In the genomic region with DNA sequence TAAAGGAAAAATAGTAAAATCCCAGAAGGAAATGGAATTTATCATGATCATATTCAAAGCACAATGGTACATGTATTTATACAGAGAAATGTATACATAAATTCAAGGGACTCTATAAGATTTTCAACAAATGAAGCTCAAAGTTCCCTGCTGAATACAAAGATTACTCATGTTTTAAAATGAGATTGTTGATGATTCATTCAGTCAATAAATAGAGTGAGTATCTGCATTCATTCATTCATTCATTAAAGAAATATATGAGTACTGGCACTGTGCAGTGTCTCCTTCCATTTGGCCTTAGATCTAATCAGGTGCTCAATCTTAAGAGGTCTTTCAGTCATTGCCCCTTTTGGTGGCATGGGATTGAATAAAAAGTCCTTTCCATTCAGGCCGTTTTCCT, we compare ENCODE assay signal across 31 cellular contexts.
"Had no signal": no experiment of that assay in that cellular context is flagged by ENCODE, and none has a peak within 500 bp of the region (broad histone marks: within the 10 kb centered on the region; RNA-seq: fewer than 3 reads in every experiment).

No MANE protein-coding gene starts in this region.

- H3K4me3 Mint-ChIP-seq: immature natural killer cell; naive thymus-derived CD8-positive, alpha-beta T cell; nephron; neural crest cell; stimulated activated naive B cell treated with anti-CD40 and anti-IgM and Interleukin-4, amounts not matched to agents 10 μg/mL and 1 μg/mL and 100 μg/mL, for 72 hours had no signal

- H3K27me3 ChIP-seq: left lung, pancreas, stomach, testis, thyroid gland, transverse colon, upper lobe of left lung, vagina had no signal

- H3K4me1 Mint-ChIP-seq: immature natural killer cell; naive thymus-derived CD8-positive, alpha-beta T cell; stimulated activated naive B cell treated with anti-CD40 and anti-IgM and Interleukin-4, amounts not matched to agents 10 μg/mL and 1 μg/mL and 100 μg/mL, for 72 hours had no signal

- H3K27me3 Mint-ChIP-seq: naive thymus-derived CD8-positive, alpha-beta T cell; stimulated activated naive B cell treated with anti-CD40 and anti-IgM and Interleukin-4, amounts not matched to agents 10 μg/mL and 1 μg/mL and 100 μg/mL, for 72 hours had no signal

- FAIRE-seq: islet of Langerhans, kidney, pancreas had no signal

- H3K4me1 ChIP-seq: left lung, lower lobe of right lung, pancreas, prostate gland, stomach, testis, thyroid gland, transverse colon, upper lobe of left lung, vagina had no signal

- ATAC-seq: left colon; lower lobe of right lung; naive thymus-derived CD8-positive, alpha-beta T cell; pancreas; right cardiac atrium; sciatic nerve; stimulated activated naive B cell treated with anti-CD40 and anti-IgM and Interleukin-4, amounts not matched to agents 10 μg/mL and 1 μg/mL and 100 μg/mL, for 72 hours; stimulated activated naive CD8-positive, alpha-beta T cell treated with anti-CD3 and anti-CD28 coated beads, Interleukin-15, Interleukin-2, amounts not matched to agents 100 U/mL and 50 U/mL, for 24 hours had no signal

- H3K27ac ChIP-seq: left lung, lower lobe of right lung, pancreas, prostate gland, skin epidermis, stomach, testis, thyroid gland, transverse colon, upper lobe of left lung, vagina had no signal

- DNase-seq: immature natural killer cell; kidney; left colon; left lung; lower lobe of right lung; mammary epithelial cell; mesenchymal stem cell; naive thymus-derived CD8-positive, alpha-beta T cell; nucleus accumbens; pancreas; posterior cingulate gyrus; retina; right cardiac atrium; stimulated activated CD4-positive, alpha-beta T cell treated with anti-CD3 and anti-CD28 coated beads, Interleukin-1b, Interleukin-23, amount 100 ng/mL, for 48 hours; stimulated activated CD4-positive, alpha-beta T cell treated with anti-CD3 and anti-CD28 coated beads, Interleukin-2, amount 100 ng/mL, for 48 hours; stimulated activated CD4-positive, alpha-beta T cell treated with anti-CD3 and anti-CD28 coated beads, Interleukin-4, amount 100 ng/mL, for 4 hours; stimulated activated CD8-positive, alpha-beta memory T cell treated with anti-CD3 and anti-CD28 coated beads, Interleukin-4, amount 100 ng/mL, for 48 hours; stimulated activated naive B cell treated with anti-CD40 and anti-IgM and Interleukin-4, amounts not matched to agents 10 μg/mL and 1 μg/mL and 100 μg/mL, for 72 hours; stimulated activated naive CD8-positive, alpha-beta T cell treated with anti-CD3 and anti-CD28 coated beads, Interleukin-15, Interleukin-2, amounts not matched to agents 100 U/mL and 50 U/mL, for 24 hours; stomach; testis; thyroid gland; transverse colon; upper lobe of left lung had no signal

- H3K27ac Mint-ChIP-seq: immature natural killer cell; naive thymus-derived CD8-positive, alpha-beta T cell; stimulated activated naive B cell treated with anti-CD40 and anti-IgM and Interleukin-4, amounts not matched to agents 10 μg/mL and 1 μg/mL and 100 μg/mL, for 72 hours had no signal

- H3K4me3 ChIP-seq: left lung, lower lobe of right lung, pancreas, prostate gland, skin epidermis, stomach, testis, thyroid gland, transverse colon, upper lobe of left lung, vagina had no signal

- H3K36me3 ChIP-seq: left lung, lower lobe of right lung, pancreas, prostate gland, stomach, thyroid gland, transverse colon, upper lobe of left lung, vagina had no signal

- H3K9me3 Mint-ChIP-seq: naive thymus-derived CD8-positive, alpha-beta T cell; nephron; neural crest cell; stimulated activated naive B cell treated with anti-CD40 and anti-IgM and Interleukin-4, amounts not matched to agents 10 μg/mL and 1 μg/mL and 100 μg/mL, for 72 hours had no signal

- H3K36me3 Mint-ChIP-seq: immature natural killer cell; naive thymus-derived CD8-positive, alpha-beta T cell had no signal

- H3K9me3 ChIP-seq: left lung, lower lobe of right lung, pancreas, prostate gland, stomach, testis, thyroid gland, transverse colon, upper lobe of left lung, vagina had no signal
